In genomic region chr4:28279249-28279648, GRCh38 we compare ENCODE assay signal across 17 cellular contexts.
DNase-seq lines count a peak whose midpoint lies in the region; FAIRE-seq and TF ChIP-seq lines count a peak whose summit lies in the region.
"Had no signal": no experiment of that assay in that cellular context is flagged by ENCODE, and none has a peak within 500 bp of the region (broad histone marks: within the 10 kb centered on the region; RNA-seq: fewer than 3 reads in every experiment).

No MANE protein-coding gene starts in this region.

- H3K27ac ChIP-seq in HUES48 (ENCODE audit: low read depth, low read length) (peak overlapping the region; percentile 17), hepatocyte (peak overlapping the region; percentile 49), vagina (no peak overlapping the region)

- H3K27me3 Mint-ChIP-seq in progenitor cell of endocrine pancreas = no peaks in the 10 kb centered on the region

- no peaks in the 10 kb centered on the region for H4K20me1 ChIP-seq in hepatocyte (ENCODE audit: insufficient read depth, poor library complexity, severe bottlenecking)

- no peaks in the 10 kb centered on the region for H3K9me2 ChIP-seq in hepatocyte (replicated peaks; ENCODE audit: insufficient read depth)

- H3K9me3 ChIP-seq in HUES48 (ENCODE audit: control insufficient read depth, insufficient read depth, low read length) = peaks cover 13% of the 10 kb centered on the region
- peaks cover 4% of the 10 kb centered on the region for H3K9me3 ChIP-seq in hepatocyte (ENCODE audit: low read depth)
- no peaks in the 10 kb centered on the region for H3K9me3 ChIP-seq in vagina
- H3K9me3 ChIP-seq: BE2C had no signal

- intact Hi-C loops in vagina (cut with DNase I) = no loop called here

- no peak for TF ChIP-seq POLR2A in vagina (IDR thresholded peaks at IDR 0.05)

- no peak overlapping the region for H2AFZ ChIP-seq in hepatocyte

- peaks cover 21% of the 10 kb centered on the region for H3K9me3 Mint-ChIP-seq in progenitor cell of endocrine pancreas (ENCODE audit: low read depth)

- peaks cover 5% of the 10 kb centered on the region for H3K36me3 Mint-ChIP-seq in progenitor cell of endocrine pancreas (ENCODE audit: insufficient read depth)

- H3K4me1 Mint-ChIP-seq in progenitor cell of endocrine pancreas (ENCODE audit: low read depth) = peaks cover 40% of the 10 kb centered on the region

- peak overlapping the region; percentile 89 for H3K27ac Mint-ChIP-seq in progenitor cell of endocrine pancreas

- no peak overlapping the region for H3K4me2 ChIP-seq in hepatocyte

- WGBS in hepatocyte (ENCODE audit: low lambda C conversion rate, missing lambda C conversion rate) = 38% methylated on average over 2 of the region's 2 CpGs

- FAIRE-seq in bronchial epithelial cell (lab: Jason Lieb, UNC) = no peak
- FAIRE-seq: A204.1, GM19239, H1 had no signal

- H3K4me3 Mint-ChIP-seq in progenitor cell of endocrine pancreas (ENCODE audit: low read depth) = no peak overlapping the region

- DNase-seq in bronchial epithelial cell (ENCODE audit: low read depth) = peak; percentile 55
- peak; percentile 12 for DNase-seq in hepatocyte (ENCODE audit: low spot score)
- DNase-seq in progenitor cell of endocrine pancreas (ENCODE audit: low spot score, unreplicated experiment) = no peak
- DNase-seq in T-helper 9 cell = no peak
- no peak for DNase-seq in vagina (ENCODE audit: extremely low spot score in 2 of 2)
- DNase-seq in 8988T = no peak
- DNase-seq in NOMO-1 (lab: John Stamatoyannopoulos, UW; ENCODE audit: unreplicated experiment in 2 of 2) = no peak
- DNase-seq: BE2C, KG1, NCI-H1694, NCI-H446 treated with DMSO at 0.1 percent for 48 hours, NCI-H526 treated with DMSO at 0.1 percent for 48 hours, Right ventricle myocardium superior had no signal

- H3K4me3 ChIP-seq in HUES48 (ENCODE audit: low read depth, low read length) = no peak overlapping the region
- no peak overlapping the region for H3K4me3 ChIP-seq in bronchial epithelial cell (ENCODE audit: low read depth, low read length)
- H3K4me3 ChIP-seq in hepatocyte = no peak overlapping the region
- no peak overlapping the region for H3K4me3 ChIP-seq in vagina

- H3K79me2 ChIP-seq in hepatocyte = no peaks in the 10 kb centered on the region

- H3K9ac ChIP-seq in HUES48 (ENCODE audit: low read depth, low read length) = no peak overlapping the region

- H3K4me1 ChIP-seq in HUES48 (ENCODE audit: control insufficient read depth, insufficient read depth, low read length) = peaks cover 19% of the 10 kb centered on the region
- H3K4me1 ChIP-seq in hepatocyte (ENCODE audit: insufficient read depth) = peaks cover 15% of the 10 kb centered on the region
- no peaks in the 10 kb centered on the region for H3K4me1 ChIP-seq in vagina
- H3K4me1 ChIP-seq: BE2C had no signal

- H3K27me3 ChIP-seq in HUES48 (ENCODE audit: control insufficient read depth, insufficient read depth, low read length) (no peaks in the 10 kb centered on the region), bronchial epithelial cell (ENCODE audit: control insufficient read depth, insufficient read depth, low read length) (no peaks in the 10 kb centered on the region), hepatocyte (no peaks in the 10 kb centered on the region), vagina (no peaks in the 10 kb centered on the region)
- H3K27me3 ChIP-seq: BE2C had no signal

- no peak for TF ChIP-seq CTCF in bronchial epithelial cell (IDR thresholded peaks at IDR 0.05; ENCODE audit: insufficient read depth, low read length, severe bottlenecking)
- no peak for TF ChIP-seq CTCF in hepatocyte (IDR thresholded peaks at IDR 0.05; ENCODE audit: poor library complexity)
- TF ChIP-seq CTCF in progenitor cell of endocrine pancreas (IDR thresholded peaks at IDR 0.05; ENCODE audit: unreplicated experiment) = no peak
- no peak for TF ChIP-seq CTCF in vagina (IDR thresholded peaks at IDR 0.05)

- H3K36me3 ChIP-seq in HUES48 (ENCODE audit: control insufficient read depth, insufficient read depth, low read length) = no peaks in the 10 kb centered on the region
- H3K36me3 ChIP-seq in bronchial epithelial cell (ENCODE audit: control insufficient read depth, insufficient read depth, low read length) = no peaks in the 10 kb centered on the region
- H3K36me3 ChIP-seq in hepatocyte (replicated peaks; ENCODE audit: insufficient read depth, low read depth) = no peaks in the 10 kb centered on the region
- no peaks in the 10 kb centered on the region for H3K36me3 ChIP-seq in vagina
- H3K36me3 ChIP-seq: BE2C had no signal

Comparison
In these comparisons a context has a peak if more than half of its experiments do, and no peak if none do; other contexts are left out.
1. DNase-seq: peak in bronchial epithelial cell (single experiment) and hepatocyte (single experiment); none in progenitor cell of endocrine pancreas (single experiment), T-helper 9 cell (single experiment), vagina (0 of 2), 8988T (single experiment) and NOMO-1 (0 of 2).